ENCODE assay signal across 8 cellular contexts in genomic region chr6:37783025-37783825, GRCh38. TPM values are rescaled to one million over a fixed set of nuclear protein-coding genes. Genes with fewer than 3 reads are reported as not detected.
DNase-seq lines count a peak whose midpoint lies in the region; ATAC-seq and TF ChIP-seq lines count a peak whose summit lies in the region.

No MANE protein-coding gene starts in this region.

- no peaks in the 10 kb centered on the region for H3K36me3 ChIP-seq in PC-3 (ENCODE audit: low read depth, low read length)
- H3K36me3 ChIP-seq in transverse colon: no peaks in the 10 kb centered on the region

- ATAC-seq in PC-3: peak; percentile 64

- peak overlapping the region; percentile 87 for H3K4me3 Mint-ChIP-seq in endothelial cell (ENCODE audit: unreplicated experiment)

- intact Hi-C loops in PC-3 (cut with micrococcal nuclease) (no loop called here), transverse colon (cut with DNase I; ENCODE audit: low total_unique reads) (no loop called here)

- no peaks in the 10 kb centered on the region for H3K9me2 ChIP-seq in PC-3 (replicated peaks; ENCODE audit: low read length)

- WGBS in transverse colon (ENCODE audit: low coverage in 1 of 2), 2 donors: 26 to 50% methylated on average over 7 to 21 of the region's 22 CpGs

- peak overlapping the region; percentile 45 for H3K9ac ChIP-seq in PC-3 (ENCODE audit: low read length)

- DNase-seq in NCI-H1436 (lab: John Stamatoyannopoulos, UW): peak; percentile 33
- DNase-seq in NCI-H1436 treated with DMSO at 0.1 percent for 48 hours (lab: John Stamatoyannopoulos, UW): no peak
- peak; percentile 28 for DNase-seq in PC-3
- DNase-seq in endothelial cell (ENCODE audit: low spot score): peak; percentile 37
- DNase-seq in midbrain (lab: John Stamatoyannopoulos, UW): peak; percentile 27
- no peak for DNase-seq in transverse colon
- DNase-seq in NCI-H1930 (lab: John Stamatoyannopoulos, UW): no peak
- DNase-seq in mesenteric fat pad (ENCODE audit: low spot score): no peak

- CTCF ChIA-PET in PC-3 (lab: Charles Lee): interaction anchor here (0.7 kb wide), 1 partner anchor 261 kb away, joined by 5 read pairs; no protein-coding TSS in a partner anchor

- peaks cover 16% of the 10 kb centered on the region for H3K4me1 Mint-ChIP-seq in endothelial cell (ENCODE audit: unreplicated experiment)

- H3K27me3 Mint-ChIP-seq in endothelial cell (ENCODE audit: unreplicated experiment): peaks cover 3% of the 10 kb centered on the region

- H3K4me3 ChIP-seq in PC-3 (ENCODE audit: low read length) (peak overlapping the region; percentile 59), transverse colon (peak overlapping the region; percentile 13 to 49 (median 18))

- peak overlapping the region; percentile 41 for H3K27ac Mint-ChIP-seq in endothelial cell (ENCODE audit: unreplicated experiment)

- H3K27me3 ChIP-seq in PC-3 (ENCODE audit: low read length): no peaks in the 10 kb centered on the region
- H3K27me3 ChIP-seq in transverse colon: peaks cover 28% of the 10 kb centered on the region

- peak overlapping the region; percentile 88 for H3K4me2 ChIP-seq in PC-3 (ENCODE audit: low read length)

- BruUV-seq in PC-3 (replicated peaks; lab: Mats Ljungman, UMichigan): no TSS peak

- peaks cover 20% of the 10 kb centered on the region for H3K4me1 ChIP-seq in PC-3 (ENCODE audit: insufficient read depth, low read length)
- peaks cover 4 to 16% (median 11%) of the 10 kb centered on the region in 4 donors for H3K4me1 ChIP-seq in transverse colon

- TF ChIP-seq EP300 in transverse colon (IDR thresholded peaks at IDR 0.05; ENCODE audit: low read depth): no peak

- H3K9me3 ChIP-seq in PC-3 (ENCODE audit: low read length) (no peaks in the 10 kb centered on the region), transverse colon (no peaks in the 10 kb centered on the region)

- no peaks in the 10 kb centered on the region for H4K20me1 ChIP-seq in PC-3 (ENCODE audit: low read length)

- no peaks in the 10 kb centered on the region for H3K9me3 Mint-ChIP-seq in endothelial cell (ENCODE audit: unreplicated experiment)

- H3K27ac ChIP-seq in PC-3 (ENCODE audit: low read length) (no peak overlapping the region), transverse colon (peak overlapping the region in 2 of 4 donors; percentile 2 to 4)

- TF ChIP-seq POLR2A in transverse colon (IDR thresholded peaks at IDR 0.05): no peak

- no peaks in the 10 kb centered on the region for H3K79me2 ChIP-seq in PC-3 (ENCODE audit: low read length)

- in situ Hi-C loops in transverse colon (cut with MboI; ENCODE audit: low pct_ligation_motif_present in 1 of 4, low pct_unique_long_range_greater_than_20kb in 1 of 4, low sequenced_read_pairs in 3 of 4): loop anchor here in 2 of 4 donors (25.0 kb wide), 1 partner anchor 704 kb away; no protein-coding TSS in a partner anchor

- TF ChIP-seq CTCF in PC-3 (conservative IDR thresholded peaks at IDR 0.05; ENCODE audit: low read depth, low read length): no peak
- TF ChIP-seq CTCF in endothelial cell (IDR thresholded peaks at IDR 0.05; ENCODE audit: unreplicated experiment): no peak
- no peak for TF ChIP-seq CTCF in transverse colon (IDR thresholded peaks at IDR 0.05)

- H3K36me3 Mint-ChIP-seq in endothelial cell (ENCODE audit: low read depth, unreplicated experiment): no peaks in the 10 kb centered on the region

- no peaks in the 10 kb centered on the region for H3F3A ChIP-seq in PC-3 (ENCODE audit: low read length, unreplicated experiment)

- POLR2A ChIA-PET in PC-3 (lab: Charles Lee; ENCODE audit: unreplicated experiment): no interaction called here

- peak overlapping the region; percentile 95 for H2AFZ ChIP-seq in PC-3 (ENCODE audit: low read length)

RNA-seq across cellular contexts. Expression of gene ZFAND3, which starts 36.3 kb away (rescaled TPM):
- total RNA-seq in PC-3 (2014; rRNA removed) (22.2 and 23.7 TPM in 2 replicates), endothelial cell (ENCODE audit: unreplicated experiment) (96.3 TPM), transverse colon (10 to 100 TPM; 20.5 to 83.4 (median 36.5) TPM), mesenteric fat pad (89.6 TPM)

Comparison
In these comparisons a context has a peak if more than half of its experiments do, and no peak if none do; other contexts are left out.
1. DNase-seq: peak in NCI-H1436 (single experiment), PC-3 (single experiment), endothelial cell (single experiment) and midbrain (single experiment); none in NCI-H1436 treated with DMSO at 0.1 percent for 48 hours (single experiment), transverse colon (single experiment), NCI-H1930 (0 of 2) and mesenteric fat pad (single experiment).